Comparison of ENCODE assay signal across 8 cellular contexts in the genomic region with DNA sequence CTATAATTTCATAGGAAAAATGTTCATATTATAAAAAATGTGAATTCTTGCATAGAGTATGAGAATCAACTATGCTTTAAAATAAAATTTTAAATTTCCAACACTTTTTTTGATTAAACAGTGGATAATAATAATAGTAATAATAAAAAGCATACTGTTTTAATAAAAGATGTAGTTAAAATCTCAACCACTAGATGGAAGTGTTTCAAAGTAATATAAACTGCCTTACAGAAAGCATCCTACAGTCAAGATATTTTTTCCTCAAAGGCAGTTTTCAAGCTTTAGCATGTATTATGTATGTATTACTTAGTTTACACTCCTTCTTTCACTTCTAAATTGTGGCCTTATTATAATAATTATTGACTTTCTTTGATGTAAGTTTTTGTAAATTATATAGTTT.
DNase-seq lines count a peak whose midpoint lies in the region; ATAC-seq, FAIRE-seq and TF ChIP-seq lines count a peak whose summit lies in the region.

No MANE protein-coding gene starts in this region.

- no peaks in the 10 kb centered on the region for H3K4me1 ChIP-seq in small intestine (ENCODE audit: control insufficient read depth in 2 of 2, insufficient read depth in 1 of 2, low read depth in 1 of 2, low read length in 1 of 2)

- H3K9me3 ChIP-seq in small intestine (ENCODE audit: control insufficient read depth, low read depth), result no peaks in the 10 kb centered on the region

- peaks cover 2% of the 10 kb centered on the region for H3K27me3 ChIP-seq in bronchial epithelial cell (ENCODE audit: control insufficient read depth, insufficient read depth, low read length)
- H3K27me3 ChIP-seq in small intestine (ENCODE audit: control insufficient read depth in 2 of 2, insufficient read depth in 2 of 2, low read length in 2 of 2), result no peaks in the 10 kb centered on the region

- ATAC-seq in left lobe of liver (no peak), HG02938 (IDR thresholded peaks at IDR 0.05; ENCODE audit: unreplicated experiment) (no peak)

- no peak overlapping the region for H3K27ac ChIP-seq in small intestine (ENCODE audit: low read depth in 1 of 2, low read length in 1 of 2)

- H3K36me3 ChIP-seq in bronchial epithelial cell (ENCODE audit: control insufficient read depth, insufficient read depth, low read length) (no peaks in the 10 kb centered on the region), small intestine (ENCODE audit: control insufficient read depth in 2 of 2, insufficient read depth in 2 of 2, low read length in 2 of 2) (no peaks in the 10 kb centered on the region)

- TF ChIP-seq CTCF in bronchial epithelial cell (IDR thresholded peaks at IDR 0.05; ENCODE audit: insufficient read depth, low read length, severe bottlenecking), result peak; percentile 14

- no peak for FAIRE-seq in bronchial epithelial cell (lab: Jason Lieb, UNC)
- FAIRE-seq in small intestine (lab: Jason Lieb, UNC), result no peak
- FAIRE-seq in GM12891 (lab: Jason Lieb, UNC), result no peak

- TF ChIP-seq POLR2A in GM12891 (IDR thresholded peaks at IDR 0.05; ENCODE audit: low read depth, low read length), result no peak

- no peak overlapping the region for H3K4me3 ChIP-seq in bronchial epithelial cell (ENCODE audit: low read depth, low read length)
- H3K4me3 ChIP-seq in small intestine (ENCODE audit: low read depth in 1 of 2, low read length in 2 of 2), result no peak overlapping the region

- DNase-seq in SHP77 (lab: John Stamatoyannopoulos, UW), result peak; percentile 2 to 10
- DNase-seq in SHP77 treated with DMSO at 0.1 percent for 48 hours (lab: John Stamatoyannopoulos, UW), result no peak
- peak; percentile 41 for DNase-seq in NAMALWA (ENCODE audit: low spot score)
- DNase-seq in bronchial epithelial cell (ENCODE audit: low read depth), result peak; percentile 50
- DNase-seq in small intestine, result peak; percentile 1
- DNase-seq in left lobe of liver (ENCODE audit: low spot score), result no peak
- DNase-seq in GM12891 (ENCODE audit: insufficient read length, low spot score), result no peak

TF ChIP-seq in GM12891, 5 proteins besides CTCF, POLR2A, EP300 and RAD21:
- TF ChIP-seq POLR2AphosphoS5 (IDR thresholded peaks at IDR 0.05; ENCODE audit: low read depth, low read length), result no peak
- TF ChIP-seq TAF1 (IDR thresholded peaks at IDR 0.05; ENCODE audit: low read depth, low read length), result no peak
- no peak for TF ChIP-seq PAX5 (IDR thresholded peaks at IDR 0.05; ENCODE audit: insufficient read depth, low read length, severe bottlenecking)
- no peak for TF ChIP-seq POU2F2 (IDR thresholded peaks at IDR 0.05; ENCODE audit: low read depth, low read length)
- no peak for TF ChIP-seq SPI1 (IDR thresholded peaks at IDR 0.05; ENCODE audit: low read depth, low read length)

Comparison
In these comparisons a context has a peak if more than half of its experiments do, and no peak if none do; other contexts are left out.
1. DNase-seq: peak in SHP77 (2 of 2), NAMALWA (single experiment), bronchial epithelial cell (single experiment) and small intestine (single experiment); none in SHP77 treated with DMSO at 0.1 percent for 48 hours (single experiment), left lobe of liver (single experiment) and GM12891 (single experiment).